Comparison of ENCODE assay signal across 8 cellular contexts in the genomic region with DNA sequence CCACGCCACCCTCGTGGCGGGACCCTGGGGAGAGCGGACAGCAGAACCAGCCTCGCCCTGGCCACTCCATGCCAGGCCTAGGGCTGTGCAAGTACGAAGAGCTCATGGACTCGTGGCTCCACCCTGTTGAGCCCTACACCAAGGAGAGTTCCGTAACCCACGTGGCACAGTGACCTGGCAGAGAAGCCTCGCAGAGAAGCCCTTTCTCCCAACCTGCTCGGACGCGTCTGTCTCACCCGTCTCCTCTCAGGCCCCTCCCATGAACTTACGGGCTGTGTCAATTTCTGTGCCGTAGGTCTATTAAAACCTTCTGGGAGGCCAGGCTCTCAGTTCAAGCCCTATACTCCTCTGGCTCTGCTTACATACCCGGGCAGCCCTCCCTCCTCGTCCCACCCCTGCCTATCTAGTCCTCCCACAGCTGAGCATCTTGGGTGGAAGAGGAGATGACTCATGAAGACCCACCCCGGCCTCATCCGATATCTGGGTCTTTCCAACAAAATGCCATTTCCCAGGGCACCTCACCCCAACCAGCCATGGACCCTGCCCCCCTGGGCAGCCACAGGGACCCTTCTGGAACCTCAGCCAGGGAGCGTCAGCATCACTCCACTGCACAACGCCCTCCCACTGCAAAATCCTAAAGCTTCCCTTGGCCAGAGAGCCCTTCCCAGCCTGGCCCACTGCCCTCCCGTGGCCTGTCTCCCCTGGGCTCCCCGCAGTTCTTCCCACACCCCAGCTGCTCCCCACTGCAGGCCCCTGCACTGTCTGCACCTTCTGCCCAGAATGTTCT. TPM values are rescaled to one million over a fixed set of nuclear protein-coding genes. Genes with fewer than 3 reads are reported as not detected.
DNase-seq lines count a peak whose midpoint lies in the region; ATAC-seq and TF ChIP-seq lines count a peak whose summit lies in the region.

No MANE protein-coding gene starts in this region.

- no peak overlapping the region for H3K27ac Mint-ChIP-seq in activated naive CD8-positive, alpha-beta T cell
- no peak overlapping the region for H3K27ac Mint-ChIP-seq in activated naive CD8-positive, alpha-beta T cell treated with anti-CD3 and anti-CD28 coated beads for 36 hours
- H3K27ac Mint-ChIP-seq in central memory CD8-positive, alpha-beta T cell (ENCODE audit: low read depth), result peak overlapping the region; percentile 14

- H3K27me3 ChIP-seq in left lung, result no peaks in the 10 kb centered on the region

- no peak overlapping the region for H3K4me3 ChIP-seq in left lung

- H3K4me3 Mint-ChIP-seq in activated naive CD8-positive, alpha-beta T cell, result peak overlapping the region; percentile 23
- no peak overlapping the region for H3K4me3 Mint-ChIP-seq in activated naive CD8-positive, alpha-beta T cell treated with anti-CD3 and anti-CD28 coated beads for 36 hours
- H3K4me3 Mint-ChIP-seq in central memory CD8-positive, alpha-beta T cell, result no peak overlapping the region

- peaks cover 7 to 21% of the 10 kb centered on the region in 2 donors for H3K4me1 ChIP-seq in left lung

- H3K4me1 Mint-ChIP-seq in activated naive CD8-positive, alpha-beta T cell (ENCODE audit: low read depth), result peaks cover 18% of the 10 kb centered on the region
- H3K4me1 Mint-ChIP-seq in activated naive CD8-positive, alpha-beta T cell treated with anti-CD3 and anti-CD28 coated beads for 36 hours, result peaks cover 13% of the 10 kb centered on the region
- H3K4me1 Mint-ChIP-seq in central memory CD8-positive, alpha-beta T cell, result peaks cover 17% of the 10 kb centered on the region

- TF ChIP-seq CTCF in left lung (IDR thresholded peaks at IDR 0.05), result no peak

- ATAC-seq in central memory CD8-positive, alpha-beta T cell (replicated peaks; ENCODE audit: extremely low read depth, poor library complexity, severe bottlenecking), result no peak
- ATAC-seq in left lung (peak; percentile 1), GM18861 (IDR thresholded peaks at IDR 0.05; ENCODE audit: unreplicated experiment) (no peak)

- H3K36me3 Mint-ChIP-seq in activated naive CD8-positive, alpha-beta T cell, result no peaks in the 10 kb centered on the region
- no peaks in the 10 kb centered on the region for H3K36me3 Mint-ChIP-seq in activated naive CD8-positive, alpha-beta T cell treated with anti-CD3 and anti-CD28 coated beads for 36 hours
- H3K36me3 Mint-ChIP-seq in central memory CD8-positive, alpha-beta T cell (ENCODE audit: insufficient read depth), result peaks cover 22% of the 10 kb centered on the region

- DNase-seq in activated naive CD8-positive, alpha-beta T cell treated with anti-CD3 and anti-CD28 coated beads for 36 hours, result no peak
- no peak for DNase-seq in central memory CD8-positive, alpha-beta T cell (ENCODE audit: low spot score in 2 of 2)
- DNase-seq in left lung (no peak), ureter (ENCODE audit: low spot score) (peak; percentile 77), DMS114 treated with DMSO at 0.1 percent for 48 hours (lab: John Stamatoyannopoulos, UW; ENCODE audit: unreplicated experiment) (no peak), hypothalamus (lab: John Stamatoyannopoulos, UW) (no peak)

- H3K36me3 ChIP-seq in left lung, result peaks cover 0 to 48% of the 10 kb centered on the region in 2 donors

- H3K27ac ChIP-seq in left lung, result peak overlapping the region in 1 of 2 donors; percentile 28

- intact Hi-C loops in left lung (cut with DNase I), result no loop called here

- H3K9me3 ChIP-seq in left lung, result no peaks in the 10 kb centered on the region

- no peaks in the 10 kb centered on the region for H3K9me3 Mint-ChIP-seq in activated naive CD8-positive, alpha-beta T cell (ENCODE audit: low read depth)
- no peaks in the 10 kb centered on the region for H3K9me3 Mint-ChIP-seq in activated naive CD8-positive, alpha-beta T cell treated with anti-CD3 and anti-CD28 coated beads for 36 hours
- no peaks in the 10 kb centered on the region for H3K9me3 Mint-ChIP-seq in central memory CD8-positive, alpha-beta T cell

- no peaks in the 10 kb centered on the region for H3K27me3 Mint-ChIP-seq in activated naive CD8-positive, alpha-beta T cell
- no peaks in the 10 kb centered on the region for H3K27me3 Mint-ChIP-seq in activated naive CD8-positive, alpha-beta T cell treated with anti-CD3 and anti-CD28 coated beads for 36 hours
- H3K27me3 Mint-ChIP-seq in central memory CD8-positive, alpha-beta T cell, result no peaks in the 10 kb centered on the region

RNA-seq across cellular contexts. Expression of a gene that starts 2.4 kb away (rescaled TPM):
- total RNA-seq in activated naive CD8-positive, alpha-beta T cell treated with anti-CD3 and anti-CD28 coated beads for 36 hours, result 10 to 100 TPM; 37.0 to 37.8 TPM
- total RNA-seq in left lung (10 to 100 TPM; 86.0 to 89.5 TPM), ureter (107 TPM)

RNA-seq across cellular contexts. Expression of a gene that starts 17.0 kb away (rescaled TPM):
- 10 to 100 TPM; 45.5 to 47.0 TPM for total RNA-seq in activated naive CD8-positive, alpha-beta T cell treated with anti-CD3 and anti-CD28 coated beads for 36 hours
- total RNA-seq in left lung (10 to 100 TPM; 30.9 to 36.6 TPM), ureter (45.9 TPM)

RNA-seq across cellular contexts. Expression of a gene that starts 52.7 kb away (rescaled TPM):
- 10 to 100 TPM; 76.8 to 77.6 TPM for total RNA-seq in activated naive CD8-positive, alpha-beta T cell treated with anti-CD3 and anti-CD28 coated beads for 36 hours
- total RNA-seq in left lung (10 to 100 TPM; 15.6 to 24.1 TPM), ureter (23.0 TPM)

RNA-seq across cellular contexts. Expression of a gene that starts 54.8 kb away (rescaled TPM):
- 10 to 100 TPM; 40.3 to 41.1 TPM for total RNA-seq in activated naive CD8-positive, alpha-beta T cell treated with anti-CD3 and anti-CD28 coated beads for 36 hours
- total RNA-seq in left lung (10 to 100 TPM; 64.6 to 71.8 TPM), ureter (78.5 TPM)
